Comparison of ENCODE assay signal across 1 cellular context in the genomic region with DNA sequence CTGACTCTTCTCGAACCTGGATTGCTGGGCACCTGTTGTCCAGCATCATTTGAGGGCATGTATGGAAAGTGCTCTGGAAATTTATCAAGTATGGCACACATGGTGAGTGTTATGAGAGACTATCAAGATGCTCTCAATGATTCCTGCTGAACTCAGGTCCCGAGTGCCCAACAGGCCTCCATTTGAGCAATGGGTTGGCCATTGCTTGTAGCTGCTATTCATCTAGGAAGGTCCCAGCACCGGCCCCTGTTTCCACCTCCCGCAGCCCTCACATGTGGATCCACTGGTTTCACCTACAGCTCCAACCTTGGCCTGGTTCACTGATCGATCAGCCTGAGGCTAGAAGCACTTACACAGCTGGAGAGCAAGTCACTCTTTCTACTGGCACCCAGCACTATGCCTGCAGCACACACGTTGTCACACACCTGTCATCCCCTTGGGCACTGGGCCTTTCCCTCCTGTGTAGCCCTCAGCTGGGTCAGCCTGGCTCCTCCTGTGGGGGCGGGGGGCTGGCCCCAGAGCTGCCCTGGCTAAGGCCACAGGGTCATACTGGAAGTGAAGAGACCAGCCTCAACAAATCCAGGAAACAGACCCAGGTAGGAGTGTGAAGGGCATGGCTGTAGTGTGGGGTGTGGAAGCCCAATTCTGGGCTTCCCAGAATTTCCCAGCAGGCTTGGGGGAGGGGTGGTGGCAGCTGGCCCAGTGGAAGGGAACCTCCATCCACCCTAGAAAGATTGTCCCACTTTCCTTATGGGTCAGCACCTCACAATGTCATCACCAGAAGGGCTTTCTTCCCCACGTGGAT.
TF ChIP-seq lines count a peak whose summit lies in the region.

No MANE protein-coding gene starts in this region.

TF ChIP-seq in H1, 55 proteins besides CTCF, POLR2A, EP300 and RAD21 (continued from another document):
- TF ChIP-seq NANOG (IDR thresholded peaks at IDR 0.05; ENCODE audit: insufficient read depth, low read depth, low read length, poor library complexity, severe bottlenecking) (no peak), ASH2L (IDR thresholded peaks at IDR 0.05; ENCODE audit: low read length) (no peak), GABPA (IDR thresholded peaks at IDR 0.05; ENCODE audit: borderline replicate concordance, insufficient read depth, low read length) (no peak), BCL11A (IDR thresholded peaks at IDR 0.05; ENCODE audit: low read depth in 2 of 2, low read length in 2 of 2) (no peak)
- TF ChIP-seq, protein P1, sequence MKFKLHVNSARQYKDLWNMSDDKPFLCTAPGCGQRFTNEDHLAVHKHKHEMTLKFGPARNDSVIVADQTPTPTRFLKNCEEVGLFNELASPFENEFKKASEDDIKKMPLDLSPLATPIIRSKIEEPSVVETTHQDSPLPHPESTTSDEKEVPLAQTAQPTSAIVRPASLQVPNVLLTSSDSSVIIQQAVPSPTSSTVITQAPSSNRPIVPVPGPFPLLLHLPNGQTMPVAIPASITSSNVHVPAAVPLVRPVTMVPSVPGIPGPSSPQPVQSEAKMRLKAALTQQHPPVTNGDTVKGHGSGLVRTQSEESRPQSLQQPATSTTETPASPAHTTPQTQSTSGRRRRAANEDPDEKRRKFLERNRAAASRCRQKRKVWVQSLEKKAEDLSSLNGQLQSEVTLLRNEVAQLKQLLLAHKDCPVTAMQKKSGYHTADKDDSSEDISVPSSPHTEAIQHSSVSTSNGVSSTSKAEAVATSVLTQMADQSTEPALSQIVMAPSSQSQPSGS (IDR thresholded peaks at IDR 0.05; ENCODE audit: low read length): no peak
